Comparison of ENCODE assay signal across 2 cellular contexts in the genomic region with DNA sequence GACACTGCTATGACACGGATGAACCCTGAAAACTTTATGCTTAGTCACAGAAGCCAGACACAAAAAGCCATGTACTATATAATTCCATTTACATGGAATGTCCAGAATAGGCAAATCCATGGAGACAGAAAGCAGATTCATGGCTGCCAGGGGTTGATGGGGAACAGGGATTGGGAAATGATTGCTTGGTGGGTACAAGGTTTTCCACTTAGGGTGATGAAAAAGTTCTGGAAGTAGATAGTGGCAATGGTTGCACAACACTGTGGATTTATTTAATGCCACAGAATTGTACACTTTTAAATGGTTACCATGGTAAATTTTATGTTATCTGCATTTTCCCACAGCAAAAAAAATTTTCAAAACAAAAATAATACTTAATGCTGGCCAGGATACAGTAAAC.
TF ChIP-seq lines count a peak whose summit lies in the region.

No MANE protein-coding gene starts in this region.

TF ChIP-seq in IMR-90, 13 proteins besides CTCF, POLR2A, EP300 and RAD21:
- TF ChIP-seq CHD1 (IDR thresholded peaks at IDR 0.05; ENCODE audit: low read depth, low read length) (no peak), CEBPB (IDR thresholded peaks at IDR 0.05; ENCODE audit: low read depth, low read length) (peak; percentile 88)
- TF ChIP-seq, protein P1, sequence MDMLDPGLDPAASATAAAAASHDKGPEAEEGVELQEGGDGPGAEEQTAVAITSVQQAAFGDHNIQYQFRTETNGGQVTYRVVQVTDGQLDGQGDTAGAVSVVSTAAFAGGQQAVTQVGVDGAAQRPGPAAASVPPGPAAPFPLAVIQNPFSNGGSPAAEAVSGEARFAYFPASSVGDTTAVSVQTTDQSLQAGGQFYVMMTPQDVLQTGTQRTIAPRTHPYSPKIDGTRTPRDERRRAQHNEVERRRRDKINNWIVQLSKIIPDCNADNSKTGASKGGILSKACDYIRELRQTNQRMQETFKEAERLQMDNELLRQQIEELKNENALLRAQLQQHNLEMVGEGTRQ (IDR thresholded peaks at IDR 0.05; ENCODE audit: low read depth, low read length): no peak

TF ChIP-seq in HepG2, 621 proteins besides CTCF, POLR2A, EP300 and RAD21:
- TF ChIP-seq FOSL1 (CRISPR knock-in tag; IDR thresholded peaks at IDR 0.05; ENCODE audit: borderline replicate concordance): no peak
- TF ChIP-seq CEBPB (IDR thresholded peaks at IDR 0.05; ENCODE audit: borderline replicate concordance, low read depth, low read length): peak; percentile 48; the same call in 1 of the 2 replicates
- TF ChIP-seq CEBPG (CRISPR knock-in tag; IDR thresholded peaks at IDR 0.05): 0 out of 2 replicates have a peak, but pooled peaks have one; percentile 40
- TF ChIP-seq ZNF143 (CRISPR knock-in tag; IDR thresholded peaks at IDR 0.05): no peak
TF ChIP-seq in HepG2: peak in this region for 2.
